Comparison of ENCODE assay signal across 1 cellular context in the genomic region with DNA sequence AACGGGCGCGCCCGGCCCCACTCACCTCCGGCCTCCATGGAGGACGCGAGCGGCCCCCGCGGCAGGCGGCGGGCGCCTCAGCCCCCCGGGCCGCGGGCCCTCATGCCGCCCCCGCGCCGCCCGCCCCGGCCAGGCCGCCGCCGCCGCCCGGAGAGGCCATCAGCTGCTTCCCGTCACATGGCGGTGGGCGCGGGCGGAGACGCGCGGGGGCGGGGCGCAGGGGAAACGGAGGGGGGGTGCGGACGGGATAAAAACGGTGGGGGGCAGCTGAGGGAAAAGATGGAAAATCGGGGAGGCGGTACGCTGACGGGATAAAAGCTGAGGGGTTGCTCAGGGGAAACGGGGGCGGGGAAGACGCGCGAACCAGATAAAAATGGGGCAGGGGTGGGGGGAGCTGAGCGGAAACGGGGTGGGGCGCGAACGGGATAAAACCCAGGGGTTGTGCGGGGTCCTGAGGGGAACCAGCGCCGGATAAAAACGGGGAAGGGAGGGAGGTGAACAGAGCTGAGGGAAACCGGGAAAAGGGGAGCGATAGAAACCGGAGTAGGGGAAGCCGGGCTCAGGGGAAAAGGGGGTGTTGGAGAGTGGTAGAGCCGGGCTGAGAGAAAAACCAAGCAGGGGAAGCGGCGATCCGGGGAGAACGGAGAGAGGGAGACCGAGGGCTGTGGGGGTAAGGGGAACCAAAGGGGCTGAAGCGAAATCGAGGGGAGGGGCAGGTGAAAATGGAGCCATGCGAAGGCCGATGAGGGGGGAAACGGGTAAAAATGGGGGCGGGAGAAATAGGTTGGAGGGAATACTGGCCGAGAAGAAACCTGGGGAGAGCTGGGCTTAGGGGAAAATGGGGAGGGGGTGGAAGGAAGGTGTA.
TF ChIP-seq lines count a peak whose summit lies in the region.

Gene WSB2 (minus strand): TSS at position 169 of the 865 bp plus-strand sequence. CDS start 131 bp downstream, at position 38.

TF ChIP-seq in K562, 482 proteins besides CTCF, POLR2A, EP300 and RAD21 (continued from another document):
- TF ChIP-seq ZNF318 (IDR thresholded peaks at IDR 0.05; ENCODE audit: borderline replicate concordance in 1 of 2, low read depth in 1 of 2) (peak in 1 of 2 experiments; percentile 33; a peak in 1 of 4 replicates), ZC3H8 (IDR thresholded peaks at IDR 0.05) (no peak), ZNF436 (CRISPR knock-in tag; IDR thresholded peaks at IDR 0.05) (no peak), MBD2 (IDR thresholded peaks at IDR 0.05; ENCODE audit: borderline replicate concordance, low read depth) (peak; percentile 59; the same call in 1 of the 2 replicates), TEAD1 (CRISPR knock-in tag; IDR thresholded peaks at IDR 0.05) (no peak), PRDM10 (IDR thresholded peaks at IDR 0.05; ENCODE audit: partially characterized antibody) (peak; percentile 90), CREB1 (IDR thresholded peaks at IDR 0.05) (no peak), CREB1 (CRISPR knock-in tag; IDR thresholded peaks at IDR 0.05) (no peak), NCOR1 (IDR thresholded peaks at IDR 0.05) (0 out of 2 replicates have a peak, but pooled peaks have one; percentile 9), MED1 (CRISPR knock-in tag; IDR thresholded peaks at IDR 0.05; ENCODE audit: borderline replicate concordance) (no peak), MAZ (CRISPR knock-in tag; conservative IDR thresholded peaks at IDR 0.05 in 1 of 2, IDR thresholded peaks at IDR 0.05 in 1 of 2) (0 out of 4 replicates have a peak, but pooled peaks of 1 of the 2 experiments have one; percentile 9), ETS1 (conservative IDR thresholded peaks at IDR 0.05; ENCODE audit: control insufficient read depth, low read depth, low read length) (no peak), TCF3 (CRISPR knock-in tag; IDR thresholded peaks at IDR 0.05) (no peak), ZFPM2 (CRISPR knock-in tag; IDR thresholded peaks at IDR 0.05) (no peak)
- TF ChIP-seq, protein P1, sequence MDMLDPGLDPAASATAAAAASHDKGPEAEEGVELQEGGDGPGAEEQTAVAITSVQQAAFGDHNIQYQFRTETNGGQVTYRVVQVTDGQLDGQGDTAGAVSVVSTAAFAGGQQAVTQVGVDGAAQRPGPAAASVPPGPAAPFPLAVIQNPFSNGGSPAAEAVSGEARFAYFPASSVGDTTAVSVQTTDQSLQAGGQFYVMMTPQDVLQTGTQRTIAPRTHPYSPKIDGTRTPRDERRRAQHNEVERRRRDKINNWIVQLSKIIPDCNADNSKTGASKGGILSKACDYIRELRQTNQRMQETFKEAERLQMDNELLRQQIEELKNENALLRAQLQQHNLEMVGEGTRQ (CRISPR knock-in tag; IDR thresholded peaks at IDR 0.05) = peak; percentile 76
TF ChIP-seq in K562: peak in this region for 65.
